Comparison of ENCODE assay signal across 8 cellular contexts in the genomic region with DNA sequence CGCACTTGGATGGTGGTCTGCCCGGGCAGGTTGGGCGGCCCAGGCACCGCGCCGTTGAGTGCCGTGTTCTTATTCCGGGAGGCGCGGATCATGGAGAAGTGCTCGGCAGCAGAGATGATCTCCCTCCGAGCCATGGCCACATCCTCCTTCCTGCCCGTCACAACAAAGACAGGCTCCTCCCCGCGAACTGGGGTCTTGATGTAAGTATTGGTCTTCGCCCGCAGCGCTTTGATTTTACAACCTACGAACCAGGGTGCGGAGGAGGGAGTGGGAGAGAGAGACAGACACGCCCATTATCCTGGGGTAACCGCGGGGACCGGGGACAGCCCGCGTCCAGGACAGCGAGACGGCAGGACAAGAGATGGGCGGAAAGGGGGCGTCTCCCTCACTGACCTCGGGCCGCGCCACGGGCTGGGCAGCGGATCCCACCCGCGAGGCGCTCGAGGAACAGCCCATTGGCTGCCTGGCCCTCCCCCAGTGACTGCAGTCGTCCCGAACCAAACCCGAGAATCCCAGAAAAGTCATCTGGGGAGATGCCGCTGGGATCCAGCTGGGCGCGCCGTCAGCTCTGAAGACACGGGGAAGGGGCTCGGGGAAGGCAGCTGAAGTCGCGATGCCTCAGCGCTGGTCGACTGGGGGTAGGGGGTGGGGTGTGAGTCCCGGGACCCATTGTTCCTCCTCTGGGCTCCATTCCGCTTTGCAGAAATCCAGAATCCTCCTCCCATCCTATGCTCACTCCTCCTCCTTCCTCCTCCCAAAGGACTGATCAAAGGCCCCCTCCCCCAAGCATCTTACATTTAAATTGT. TPM values are rescaled to one million over a fixed set of nuclear protein-coding genes. Genes with fewer than 3 reads are reported as not detected.
DNase-seq lines count a peak whose midpoint lies in the region; ATAC-seq and TF ChIP-seq lines count a peak whose summit lies in the region.

No MANE protein-coding gene starts in this region.

- 0% methylated on average over 24 of the region's 54 CpGs; no CpG with 5 or more reads in 1 of the 2 experiments for WGBS in IMR-90 (ENCODE audit: extremely low coverage in 2 of 2, insufficient read length in 1 of 2), 2 experiments
- WGBS in ectodermal cell, 2 experiments: 0% methylated on average over 54 of the region's 54 CpGs
- WGBS in lung, 2 donors: 1% methylated on average over 46 to 54 of the region's 54 CpGs

- peak overlapping the region; percentile 76; the same call in 1 of the 2 replicates for H3K23ac ChIP-seq in IMR-90 (ENCODE audit: low read depth, low read length)

- peak overlapping the region; percentile 83; the same call in 1 of the 2 replicates for H3K56ac ChIP-seq in IMR-90 (ENCODE audit: extremely low read depth, insufficient read depth, low read length)

- peak overlapping the region; percentile 93 for H2AK9ac ChIP-seq in IMR-90 (replicated peaks; ENCODE audit: low read depth, low read length, poor library complexity)

- peak overlapping the region; percentile 88 for H4K91ac ChIP-seq in IMR-90 (ENCODE audit: insufficient read depth, low read depth, low read length)

- peak overlapping the region; percentile 81 for H3K14ac ChIP-seq in IMR-90 (replicated peaks; ENCODE audit: low read depth, low read length)

- peak; percentile 25 for DNase-seq in DMS153 (lab: John Stamatoyannopoulos, UW)
- DNase-seq in IMR-90: peak; percentile 81
- DNase-seq in activated B cell treated with CpG ODN at 0.5 μM for 24 hours: peak; percentile 15
- no peak for DNase-seq in lung (ENCODE audit: low spot score)

- H3K4me2 ChIP-seq in IMR-90 (ENCODE audit: low read depth, low read length): peak overlapping the region; percentile 79

- BruUV-seq in IMR-90 (replicated peaks; lab: Mats Ljungman, UMichigan): no TSS peak

- dilution Hi-C loops in IMR-90 (cut with HindIII; ENCODE audit: low sequenced_read_pairs, unreplicated experiment): no loop called here

- H3K4ac ChIP-seq in IMR-90 (ENCODE audit: low read depth, low read length): peak overlapping the region; percentile 90

- no peak overlapping the region for H3K27ac Mint-ChIP-seq in activated B cell treated with CpG ODN at 0.5 μM for 24 hours
- no peak overlapping the region for H3K27ac Mint-ChIP-seq in stimulated activated naive CD8-positive, alpha-beta T cell treated with anti-CD3 and anti-CD28 coated beads, Interleukin-15, Interleukin-2, amounts not matched to agents 100 ng/mL and 50 ng/mL, for 24 hours

- ATAC-seq in IMR-90 (ENCODE audit: low read depth): peak; percentile 19
- no peak for ATAC-seq in activated B cell treated with CpG ODN at 0.5 μM for 24 hours (ENCODE audit: low read depth)
- no peak for ATAC-seq in lung (ENCODE audit: insufficient read depth, low FRiP score)
- no peak for ATAC-seq in HG02623 (IDR thresholded peaks at IDR 0.05; ENCODE audit: unreplicated experiment)
- ATAC-seq in HG03342 (IDR thresholded peaks at IDR 0.05; ENCODE audit: unreplicated experiment): no peak

- peaks cover 14% of the 10 kb centered on the region; the same call in 1 of the 2 replicates for H3K36me3 ChIP-seq in IMR-90 (ENCODE audit: control insufficient read depth, insufficient read depth, low read length)
- H3K36me3 ChIP-seq in ectodermal cell (ENCODE audit: control insufficient read depth, insufficient read depth, low read length): peaks cover 9% of the 10 kb centered on the region
- peaks cover 0 to 2% of the 10 kb centered on the region in 2 donors for H3K36me3 ChIP-seq in lung (ENCODE audit: control insufficient read depth in 2 of 2, insufficient read depth in 2 of 2, low read length in 2 of 2)

- no peak overlapping the region for H4K5ac ChIP-seq in IMR-90 (ENCODE audit: low read depth, low read length)

- TF ChIP-seq POLR2A in IMR-90 (IDR thresholded peaks at IDR 0.05; ENCODE audit: low read depth, low read length): no peak; the same call in 1 of the 2 replicates

- 0 out of 3 replicates have a peak overlapping the region, but pooled peaks have one; percentile 15 for H2BK15ac ChIP-seq in IMR-90 (ENCODE audit: low read depth, low read length)

- H3K27ac ChIP-seq in IMR-90 (ENCODE audit: insufficient read depth, low read length): peak overlapping the region; percentile 90
- peak overlapping the region; percentile 83 for H3K27ac ChIP-seq in ectodermal cell (ENCODE audit: insufficient read depth, low read depth, low read length, poor library complexity, severe bottlenecking)
- H3K27ac ChIP-seq in lung (ENCODE audit: low read depth in 1 of 2, low read length in 1 of 2): peak overlapping the region in 1 of 2 donors; percentile 92

- H3K36me3 Mint-ChIP-seq in activated B cell treated with CpG ODN at 0.5 μM for 24 hours (ENCODE audit: low read depth): peaks cover 1% of the 10 kb centered on the region
- H3K36me3 Mint-ChIP-seq in stimulated activated naive CD8-positive, alpha-beta T cell treated with anti-CD3 and anti-CD28 coated beads, Interleukin-15, Interleukin-2, amounts not matched to agents 100 ng/mL and 50 ng/mL, for 24 hours (ENCODE audit: low read depth): peaks cover 3% of the 10 kb centered on the region

- intact Hi-C loops in IMR-90 (cut with micrococcal nuclease) (loop anchor here (2.0 to 10.0 kb wide), 3 partner anchors 58 to 220 kb away; no protein-coding TSS in a partner anchor), activated B cell treated with CpG ODN at 0.5 μM for 24 hours (cut with micrococcal nuclease) (loop anchor here (5.0 to 10.0 kb wide), 2 partner anchors 757 to 930 kb away; no protein-coding TSS in a partner anchor)

- peaks cover 6 to 35% of the 10 kb centered on the region in 2 experiments; a peak in 3 of 4 replicates for H3K79me1 ChIP-seq in IMR-90 (ENCODE audit: low read depth in 1 of 2, low read length in 2 of 2)

- H3K4me1 ChIP-seq in IMR-90 (ENCODE audit: control insufficient read depth, insufficient read depth, low read length) (peaks cover 7% of the 10 kb centered on the region), ectodermal cell (ENCODE audit: control insufficient read depth, insufficient read depth, low read length) (peaks cover 17% of the 10 kb centered on the region), lung (ENCODE audit: control insufficient read depth in 2 of 2, insufficient read depth in 2 of 2, low read length in 2 of 2) (peaks cover 0 to 17% of the 10 kb centered on the region in 2 donors)

- peaks cover 19% of the 10 kb centered on the region for H3K27me3 Mint-ChIP-seq in activated B cell treated with CpG ODN at 0.5 μM for 24 hours
- peaks cover 19% of the 10 kb centered on the region for H3K27me3 Mint-ChIP-seq in stimulated activated naive CD8-positive, alpha-beta T cell treated with anti-CD3 and anti-CD28 coated beads, Interleukin-15, Interleukin-2, amounts not matched to agents 100 ng/mL and 50 ng/mL, for 24 hours

- CTCF ChIA-PET in IMR-90 (lab: Yijun Ruan, JAX): interaction anchor here (1.8 kb wide), 1 partner anchor 11 kb away, joined by 4 read pairs; no protein-coding TSS in a partner anchor
- CTCF ChIA-PET in activated B cell treated with CpG ODN at 0.5 μM for 24 hours (lab: Charles Lee): no interaction called here

- peaks cover 5% of the 10 kb centered on the region; the same call in 1 of the 2 replicates for H3K9me1 ChIP-seq in IMR-90 (ENCODE audit: insufficient read depth, low read length)

- peaks cover 37% of the 10 kb centered on the region for H4K20me1 ChIP-seq in IMR-90 (ENCODE audit: insufficient read depth, low read length)

- no peak overlapping the region; the same call in 1 of the 2 replicates for H3K18ac ChIP-seq in IMR-90 (ENCODE audit: low read depth, low read length)

- no peaks in the 10 kb centered on the region for H3K9me3 Mint-ChIP-seq in activated B cell treated with CpG ODN at 0.5 μM for 24 hours
- no peaks in the 10 kb centered on the region for H3K9me3 Mint-ChIP-seq in stimulated activated naive CD8-positive, alpha-beta T cell treated with anti-CD3 and anti-CD28 coated beads, Interleukin-15, Interleukin-2, amounts not matched to agents 100 ng/mL and 50 ng/mL, for 24 hours

- peak overlapping the region; percentile 92 for H3K9ac ChIP-seq in IMR-90 (ENCODE audit: low read depth, low read length)

- TF ChIP-seq RAD21 in IMR-90 (IDR thresholded peaks at IDR 0.05; ENCODE audit: low read length): no peak

- peak overlapping the region in 1 of 2 experiments; percentile 37; a peak in 1 of 4 replicates for H4K8ac ChIP-seq in IMR-90 (ENCODE audit: low read depth in 2 of 2, low read length in 2 of 2)

- H3K4me1 Mint-ChIP-seq in activated B cell treated with CpG ODN at 0.5 μM for 24 hours: peaks cover 16% of the 10 kb centered on the region
- peaks cover 15% of the 10 kb centered on the region for H3K4me1 Mint-ChIP-seq in stimulated activated naive CD8-positive, alpha-beta T cell treated with anti-CD3 and anti-CD28 coated beads, Interleukin-15, Interleukin-2, amounts not matched to agents 100 ng/mL and 50 ng/mL, for 24 hours (ENCODE audit: low read depth)

- peak overlapping the region; percentile 91 for H2AFZ ChIP-seq in IMR-90 (replicated peaks; ENCODE audit: low read length, poor library complexity)

- in situ Hi-C loops in IMR-90 (cut with MboI; ENCODE audit: low sequenced_read_pairs): loop anchor here (10.0 kb wide), 2 partner anchors 150 to 570 kb away; no protein-coding TSS in a partner anchor

- H3K4me3 Mint-ChIP-seq in activated B cell treated with CpG ODN at 0.5 μM for 24 hours: peak overlapping the region; percentile 86
- H3K4me3 Mint-ChIP-seq in stimulated activated naive CD8-positive, alpha-beta T cell treated with anti-CD3 and anti-CD28 coated beads, Interleukin-15, Interleukin-2, amounts not matched to agents 100 ng/mL and 50 ng/mL, for 24 hours: peak overlapping the region; percentile 77

- no peak overlapping the region for H2BK20ac ChIP-seq in IMR-90 (ENCODE audit: low read depth, low read length)

- no peaks in the 10 kb centered on the region for H3K9me3 ChIP-seq in IMR-90 (ENCODE audit: control insufficient read depth, insufficient read depth, low read length)
- H3K9me3 ChIP-seq in ectodermal cell (ENCODE audit: control insufficient read depth, low read length): no peaks in the 10 kb centered on the region
- no peaks in the 10 kb centered on the region for H3K9me3 ChIP-seq in lung (ENCODE audit: control insufficient read depth in 2 of 2, insufficient read depth in 1 of 2, low read length in 1 of 2)

- H2AK5ac ChIP-seq in IMR-90 (ENCODE audit: low read depth, low read length): peak overlapping the region; percentile 85

- peak overlapping the region; percentile 92 for H3K4me3 ChIP-seq in IMR-90 (ENCODE audit: insufficient read depth, low read depth, low read length)
- H3K4me3 ChIP-seq in ectodermal cell (ENCODE audit: insufficient read depth, low read depth, low read length): peak overlapping the region; percentile 93
- peak overlapping the region; percentile 63 for H3K4me3 ChIP-seq in lung

- H2BK120ac ChIP-seq in IMR-90 (ENCODE audit: low read depth, low read length): peak overlapping the region; percentile 34

- POLR2A ChIA-PET in IMR-90 (lab: Charles Lee; ENCODE audit: unreplicated experiment): no interaction called here
- POLR2A ChIA-PET in activated B cell treated with CpG ODN at 0.5 μM for 24 hours (lab: Charles Lee): no interaction called here

- H3K27me3 ChIP-seq in IMR-90 (ENCODE audit: control insufficient read depth, insufficient read depth, low read length): no peaks in the 10 kb centered on the region
- peaks cover 5% of the 10 kb centered on the region for H3K27me3 ChIP-seq in ectodermal cell (ENCODE audit: control insufficient read depth, insufficient read depth, low read length, poor library complexity, severe bottlenecking)
- H3K27me3 ChIP-seq in lung (ENCODE audit: control insufficient read depth, insufficient read depth): no peaks in the 10 kb centered on the region

- TF ChIP-seq CTCF in IMR-90 (conservative IDR thresholded peaks at IDR 0.05; ENCODE audit: low read depth, low read length): no peak
- no peak for TF ChIP-seq CTCF in activated B cell treated with CpG ODN at 0.5 μM for 24 hours (IDR thresholded peaks at IDR 0.05)
- TF ChIP-seq CTCF in lung (IDR thresholded peaks at IDR 0.05; ENCODE audit: control extremely low read depth, extremely low read depth): no peak

- peak overlapping the region; percentile 86 for H2BK5ac ChIP-seq in IMR-90 (ENCODE audit: low read depth, low read length, poor library complexity, severe bottlenecking)

RNA-seq across cellular contexts. Expression of gene MEX3B, which starts 1.2 kb away (rescaled TPM):
- total RNA-seq in IMR-90 (2012; rRNA removed) (3.6 and 6.7 TPM in 2 replicates), activated B cell treated with CpG ODN at 0.5 μM for 24 hours (0.12 and 0.31 TPM in 2 replicates), lung (1 to 10 TPM; 2.5 to 6.3 TPM)
- polyA plus RNA-seq in IMR-90 (2012; rRNA removed) (12.9 and 16.2 TPM in 2 replicates), lung (1 to 10 TPM in 1 of 2 donors, under 1 TPM in 1; 0.89 to 1.0 TPM)
- 7.5 and 19.5 TPM in 2 replicates for polyA plus RNA-seq in IMR-90 (2012; cell fraction: cytosol; rRNA removed)
- polyA plus RNA-seq in IMR-90 (2012; cell fraction: nucleus; rRNA removed; ENCODE audit: low replicate concordance): 25.1 and 51.6 TPM in 2 replicates
- polyA plus RNA-seq in ectodermal cell (2013, experiment 1 of 4): 48.5 TPM
- polyA plus RNA-seq in ectodermal cell (2013, experiment 2 of 4): 45.9 TPM
- 46.2 TPM for polyA plus RNA-seq in ectodermal cell (2013, experiment 3 of 4)
- polyA plus RNA-seq in ectodermal cell (2013, experiment 4 of 4): 46.6 TPM
